Comparison of ENCODE assay signal across 7 cellular contexts in the genomic region with DNA sequence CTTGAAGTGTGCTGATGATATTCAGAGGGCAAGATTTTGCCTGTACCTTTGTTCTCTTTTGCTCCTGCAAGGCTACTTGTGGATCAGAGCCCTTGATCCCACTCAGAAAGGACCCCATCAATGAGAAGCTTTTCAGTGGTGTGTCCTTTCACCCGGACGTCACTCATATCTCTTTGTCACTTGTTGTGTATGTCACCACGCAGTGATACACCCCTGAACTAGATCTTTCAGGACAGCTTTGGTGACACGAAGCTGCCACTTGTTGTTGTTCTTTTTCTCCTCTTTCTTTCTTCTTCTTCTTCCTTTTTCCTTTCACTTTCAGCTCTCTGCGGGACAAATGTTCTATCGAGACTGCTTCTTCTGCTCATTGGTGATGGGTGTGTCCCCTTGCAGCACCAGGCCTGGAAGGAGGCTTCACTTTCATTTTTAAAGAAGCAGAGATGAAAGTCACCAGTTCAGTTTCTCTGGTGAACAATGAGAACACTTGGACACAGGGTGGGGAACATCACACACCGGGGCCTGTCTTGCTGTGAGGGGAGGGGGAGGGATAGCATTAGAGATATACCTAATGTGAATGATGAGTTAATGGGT.
DNase-seq lines count a peak whose midpoint lies in the region; ATAC-seq and TF ChIP-seq lines count a peak whose summit lies in the region.

No MANE protein-coding gene starts in this region.

- peak overlapping the region; percentile 40 for H3K4me3 ChIP-seq in fibroblast of the aortic adventitia (ENCODE audit: low read depth, low read length)
- H3K4me3 ChIP-seq in vagina: peak overlapping the region in 1 of 2 donors; percentile 1

- H3K4me1 ChIP-seq in vagina: peaks cover 8% of the 10 kb centered on the region

- intact Hi-C loops in vagina (cut with DNase I): loop anchor here (5.0 kb wide), 1 partner anchor 545 kb away; no protein-coding TSS in a partner anchor

- H3K27ac ChIP-seq in vagina: peak overlapping the region; percentile 45

- no peaks in the 10 kb centered on the region for H3K36me3 ChIP-seq in vagina

- TF ChIP-seq POLR2A in vagina (IDR thresholded peaks at IDR 0.05): no peak

- H3K27me3 ChIP-seq in vagina: no peaks in the 10 kb centered on the region

- DNase-seq in RPMI7951 (ENCODE audit: low read depth): peak; percentile 61
- DNase-seq in fibroblast of the aortic adventitia (ENCODE audit: low read depth): peak; percentile 53
- no peak for DNase-seq in vagina (ENCODE audit: extremely low spot score in 2 of 2)
- DNase-seq in DMS53 treated with DMSO at 0.1 percent for 48 hours (lab: John Stamatoyannopoulos, UW; ENCODE audit: unreplicated experiment): no peak
- no peak for DNase-seq in NCI-H446 (lab: John Stamatoyannopoulos, UW)

- ATAC-seq in GM18873 (IDR thresholded peaks at IDR 0.05; ENCODE audit: low FRiP score, unreplicated experiment) (peak; percentile 92), HG02840 (IDR thresholded peaks at IDR 0.05; ENCODE audit: low FRiP score, unreplicated experiment) (peak; percentile 93)

- no peaks in the 10 kb centered on the region for H3K9me3 ChIP-seq in vagina

- TF ChIP-seq CTCF in fibroblast of the aortic adventitia (IDR thresholded peaks at IDR 0.05; ENCODE audit: insufficient read depth, low read length): no peak
- no peak for TF ChIP-seq CTCF in vagina (IDR thresholded peaks at IDR 0.05)

Comparison
In these comparisons a context has a peak if more than half of its experiments do, and no peak if none do; other contexts are left out.
1. DNase-seq: peak in RPMI7951 (single experiment) and fibroblast of the aortic adventitia (single experiment); none in vagina (0 of 2), DMS53 treated with DMSO at 0.1 percent for 48 hours (single experiment) and NCI-H446 (0 of 2).